9 cellular contexts compared by ENCODE assay signal in the genomic region with DNA sequence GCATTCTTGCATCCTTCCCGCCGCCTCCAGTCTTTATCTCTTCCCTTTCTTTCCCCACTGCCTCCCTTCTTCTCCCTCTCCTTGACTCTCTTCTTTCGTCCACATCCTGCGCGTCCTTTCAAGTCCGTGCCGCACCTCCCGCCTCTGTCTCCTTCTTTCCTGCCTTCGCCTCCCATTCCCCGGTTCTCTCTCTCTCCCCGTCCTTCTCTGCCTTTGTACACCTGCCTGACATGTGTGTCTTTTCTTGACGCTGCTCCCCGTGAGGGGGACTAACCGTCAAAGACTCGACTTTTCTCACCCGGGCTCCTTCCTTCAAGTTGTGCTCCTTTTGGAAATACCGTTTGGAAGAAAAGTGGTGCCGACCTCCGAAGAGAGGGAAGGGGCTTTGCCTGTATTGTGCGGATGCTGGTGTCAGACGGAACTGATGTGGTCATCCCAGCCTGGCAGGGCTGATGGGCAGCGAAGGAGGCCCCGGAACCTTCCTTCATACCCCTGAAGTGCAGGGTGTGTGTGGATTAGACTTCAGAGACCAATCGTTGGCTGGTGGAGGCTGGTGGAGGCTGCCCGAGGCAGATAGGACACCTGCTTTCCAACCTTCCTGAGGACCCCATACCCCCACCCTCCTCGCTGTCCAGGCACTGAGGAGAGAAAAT. TPM values are rescaled to one million over a fixed set of nuclear protein-coding genes. Genes with fewer than 3 reads are reported as not detected.
DNase-seq lines count a peak whose midpoint lies in the region; ATAC-seq, FAIRE-seq and TF ChIP-seq lines count a peak whose summit lies in the region.
"Had no signal": no experiment of that assay in that cellular context is flagged by ENCODE, and none has a peak within 500 bp of the region (broad histone marks: within the 10 kb centered on the region; RNA-seq: fewer than 3 reads in every experiment).

No MANE protein-coding gene starts in this region.

- ATAC-seq in GM21360 (IDR thresholded peaks at IDR 0.05; ENCODE audit: unreplicated experiment), result no peak

- TF ChIP-seq POLR2A in suprapubic skin (IDR thresholded peaks at IDR 0.05), result no peak

- H3K9me3 ChIP-seq in adipocyte (ENCODE audit: control insufficient read depth, low read length) (peaks cover 7% of the 10 kb centered on the region), suprapubic skin (no peaks in the 10 kb centered on the region), small intestine (ENCODE audit: control insufficient read depth, low read depth) (no peaks in the 10 kb centered on the region)

- peaks cover 7% of the 10 kb centered on the region for H3K4me1 ChIP-seq in adipocyte (ENCODE audit: control insufficient read depth, insufficient read depth, low read length)
- H3K4me1 ChIP-seq in suprapubic skin, result peaks cover 18% of the 10 kb centered on the region
- no peaks in the 10 kb centered on the region for H3K4me1 ChIP-seq in small intestine (ENCODE audit: control insufficient read depth in 2 of 2, insufficient read depth in 1 of 2, low read depth in 1 of 2, low read length in 1 of 2)

- DNase-seq in NCI-H82 (lab: John Stamatoyannopoulos, UW) (peak; percentile 43), NCI-H82 treated with DMSO at 0.1 percent for 48 hours (lab: John Stamatoyannopoulos, UW; ENCODE audit: unreplicated experiment) (no peak), adipocyte (ENCODE audit: low read depth) (no peak), iPS-NIHi11 (ENCODE audit: low spot score) (peak; percentile 38), suprapubic skin (ENCODE audit: low spot score in 2 of 2) (no peak), small intestine (no peak), middle frontal gyrus (ENCODE audit: extremely low spot score, low spot score) (no peak)
- DNase-seq: DND-41 had no signal

- H3K27ac ChIP-seq in suprapubic skin (no peak overlapping the region), small intestine (ENCODE audit: low read depth in 1 of 2, low read length in 1 of 2) (no peak overlapping the region)

- no peak for FAIRE-seq in small intestine (lab: Jason Lieb, UNC)

- H3K9ac ChIP-seq in adipocyte (ENCODE audit: low read length), result no peak overlapping the region

- no peak for TF ChIP-seq EP300 in suprapubic skin (IDR thresholded peaks at IDR 0.05)

- H3K4me3 ChIP-seq in adipocyte (ENCODE audit: low read length) (peak overlapping the region; percentile 74), suprapubic skin (peak overlapping the region; percentile 62), small intestine (ENCODE audit: low read depth in 1 of 2, low read length in 2 of 2) (peak overlapping the region in 1 of 2 donors; percentile 53)

- WGBS in suprapubic skin, result 2% methylated on average over 26 of the region's 26 CpGs
- WGBS in small intestine, 3 donors, result 3 to 5% (median 3%) methylated on average over 26 of the region's 26 CpGs

- TF ChIP-seq CTCF in suprapubic skin (IDR thresholded peaks at IDR 0.05), result no peak

- H3K36me3 ChIP-seq in adipocyte (ENCODE audit: control insufficient read depth, insufficient read depth, low read length, severe bottlenecking) (no peaks in the 10 kb centered on the region), suprapubic skin (no peaks in the 10 kb centered on the region), small intestine (ENCODE audit: control insufficient read depth in 2 of 2, insufficient read depth in 2 of 2, low read length in 2 of 2) (no peaks in the 10 kb centered on the region)

- H3K27me3 ChIP-seq in adipocyte (replicated peaks; ENCODE audit: control insufficient read depth, insufficient read depth, low read length) (peaks cover 52% of the 10 kb centered on the region), suprapubic skin (peaks cover 61% of the 10 kb centered on the region), small intestine (ENCODE audit: control insufficient read depth in 2 of 2, insufficient read depth in 2 of 2, low read length in 2 of 2) (peaks cover 8 to 16% of the 10 kb centered on the region in 2 donors)

RNA-seq across cellular contexts. Expression of a gene that starts 0.9 kb away (rescaled TPM):
- 1 to 10 TPM in 3 of 4 donors, under 1 TPM in 1; 0.68 to 7.4 (median 2.3) TPM for total RNA-seq in suprapubic skin
- polyA plus RNA-seq in small intestine, result 1 to 10 TPM in 2 of 3 donors, under 1 TPM in 1; 0.61 to 3.4 (median 2.7) TPM

Comparison
In these comparisons a context has a peak if more than half of its experiments do, and no peak if none do; other contexts are left out.
1. DNase-seq: peak in NCI-H82 (single experiment) and iPS-NIHi11 (single experiment); none in NCI-H82 treated with DMSO at 0.1 percent for 48 hours (single experiment), adipocyte (single experiment), suprapubic skin (0 of 2), small intestine (single experiment) and middle frontal gyrus (single experiment).